1 cellular context compared by ENCODE assay signal in the genomic region with DNA sequence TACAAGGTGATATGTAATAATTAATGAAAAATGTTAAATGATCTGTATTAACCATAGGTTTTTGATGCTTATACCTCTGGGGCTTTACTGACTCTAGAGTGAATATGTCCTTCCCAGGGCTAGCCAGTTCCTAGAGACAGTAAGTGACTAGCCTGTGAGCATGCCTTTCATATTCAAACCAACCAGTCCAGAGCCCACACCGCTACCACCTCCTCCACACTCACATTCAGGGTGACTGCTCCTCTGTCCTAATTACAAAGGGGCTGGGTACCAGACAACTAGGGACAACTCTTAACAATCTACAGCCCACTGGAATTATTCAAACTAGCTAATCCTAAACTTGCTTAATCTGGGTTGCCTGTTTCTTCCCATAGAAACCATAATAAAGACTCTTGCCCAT.
TF ChIP-seq lines count a peak whose summit lies in the region.

No MANE protein-coding gene starts in this region.

TF ChIP-seq in GM23338, 12 proteins besides CTCF, POLR2A, EP300 and RAD21 (continued from another document):
- TF ChIP-seq ZNF331 (CRISPR knock-in tag; IDR thresholded peaks at IDR 0.05; ENCODE audit: low read depth) = no peak
- TF ChIP-seq, protein P1, sequence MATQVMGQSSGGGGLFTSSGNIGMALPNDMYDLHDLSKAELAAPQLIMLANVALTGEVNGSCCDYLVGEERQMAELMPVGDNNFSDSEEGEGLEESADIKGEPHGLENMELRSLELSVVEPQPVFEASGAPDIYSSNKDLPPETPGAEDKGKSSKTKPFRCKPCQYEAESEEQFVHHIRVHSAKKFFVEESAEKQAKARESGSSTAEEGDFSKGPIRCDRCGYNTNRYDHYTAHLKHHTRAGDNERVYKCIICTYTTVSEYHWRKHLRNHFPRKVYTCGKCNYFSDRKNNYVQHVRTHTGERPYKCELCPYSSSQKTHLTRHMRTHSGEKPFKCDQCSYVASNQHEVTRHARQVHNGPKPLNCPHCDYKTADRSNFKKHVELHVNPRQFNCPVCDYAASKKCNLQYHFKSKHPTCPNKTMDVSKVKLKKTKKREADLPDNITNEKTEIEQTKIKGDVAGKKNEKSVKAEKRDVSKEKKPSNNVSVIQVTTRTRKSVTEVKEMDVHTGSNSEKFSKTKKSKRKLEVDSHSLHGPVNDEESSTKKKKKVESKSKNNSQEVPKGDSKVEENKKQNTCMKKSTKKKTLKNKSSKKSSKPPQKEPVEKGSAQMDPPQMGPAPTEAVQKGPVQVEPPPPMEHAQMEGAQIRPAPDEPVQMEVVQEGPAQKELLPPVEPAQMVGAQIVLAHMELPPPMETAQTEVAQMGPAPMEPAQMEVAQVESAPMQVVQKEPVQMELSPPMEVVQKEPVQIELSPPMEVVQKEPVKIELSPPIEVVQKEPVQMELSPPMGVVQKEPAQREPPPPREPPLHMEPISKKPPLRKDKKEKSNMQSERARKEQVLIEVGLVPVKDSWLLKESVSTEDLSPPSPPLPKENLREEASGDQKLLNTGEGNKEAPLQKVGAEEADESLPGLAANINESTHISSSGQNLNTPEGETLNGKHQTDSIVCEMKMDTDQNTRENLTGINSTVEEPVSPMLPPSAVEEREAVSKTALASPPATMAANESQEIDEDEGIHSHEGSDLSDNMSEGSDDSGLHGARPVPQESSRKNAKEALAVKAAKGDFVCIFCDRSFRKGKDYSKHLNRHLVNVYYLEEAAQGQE (IDR thresholded peaks at IDR 0.05; ENCODE audit: unreplicated experiment) = no peak
- no peak for TF ChIP-seq EZH2phosphoT487 (IDR thresholded peaks at IDR 0.05; ENCODE audit: unreplicated experiment)
- no peak for TF ChIP-seq NANOG (IDR thresholded peaks at IDR 0.05; ENCODE audit: borderline replicate concordance)
- no peak for TF ChIP-seq POLR2AphosphoS5 (IDR thresholded peaks at IDR 0.05; ENCODE audit: low read depth)
- TF ChIP-seq ZNF462 (CRISPR knock-in tag; IDR thresholded peaks at IDR 0.05) = no peak
- no peak for TF ChIP-seq CREB1 (CRISPR knock-in tag; IDR thresholded peaks at IDR 0.05; ENCODE audit: low read depth)
- no peak for TF ChIP-seq STAT1 (IDR thresholded peaks at IDR 0.05; ENCODE audit: unreplicated experiment)
- no peak for TF ChIP-seq ZNF114 (CRISPR knock-in tag; IDR thresholded peaks at IDR 0.05)
